ENCODE assay signal across 13 cellular contexts in genomic region chr6:14001329-14002012, GRCh38.
A peak's percentile ranks its signal among the peaks of the same experiment; 100 is the strongest.
DNase-seq lines count a peak whose midpoint lies in the region; ATAC-seq, FAIRE-seq and TF ChIP-seq lines count a peak whose summit lies in the region.
"Had no signal": no experiment of that assay in that cellular context is flagged by ENCODE, and none has a peak within 500 bp of the region (broad histone marks: within the 10 kb centered on the region; RNA-seq: fewer than 3 reads in every experiment).

No MANE protein-coding gene starts in this region.

- H3K27me3 ChIP-seq in foreskin keratinocyte (no peaks in the 10 kb centered on the region), vagina (no peaks in the 10 kb centered on the region)
- H3K27me3 ChIP-seq: ascending aorta; BLaER1 treated with 17β-estradiol and CSF1 and Interleukin-3, amounts not matched to agents 10 nM and 100 nM; upper lobe of left lung had no signal

- H3K27ac ChIP-seq in foreskin keratinocyte (peak overlapping the region; percentile 9), vagina (no peak overlapping the region)
- H3K27ac ChIP-seq: ascending aorta; BLaER1 treated with 17β-estradiol and CSF1 and Interleukin-3, amounts not matched to agents 10 nM and 100 nM; upper lobe of left lung had no signal

- peaks cover 2% of the 10 kb centered on the region for H3K9me3 Mint-ChIP-seq in stimulated activated memory B cell treated with anti-CD40 and anti-IgM and Interleukin-4, amounts not matched to agents 10 μg/mL and 1 μg/mL and 100 μg/mL, for 72 hours

- H3K27me3 Mint-ChIP-seq in stimulated activated memory B cell treated with anti-CD40 and anti-IgM and Interleukin-4, amounts not matched to agents 10 μg/mL and 1 μg/mL and 100 μg/mL, for 72 hours, result peaks cover 3% of the 10 kb centered on the region

- H3K4me1 ChIP-seq in foreskin keratinocyte (peaks cover 9% of the 10 kb centered on the region), vagina (no peaks in the 10 kb centered on the region)
- H3K4me1 ChIP-seq: ascending aorta, upper lobe of left lung had no signal

- no peak for TF ChIP-seq CTCF in foreskin keratinocyte (conservative IDR thresholded peaks at IDR 0.05)
- no peak for TF ChIP-seq CTCF in vagina (IDR thresholded peaks at IDR 0.05)

- FAIRE-seq in H54 (lab: Jason Lieb, UNC), result peak; percentile 99

- no peak overlapping the region for H3K27ac Mint-ChIP-seq in stimulated activated memory B cell treated with anti-CD40 and anti-IgM and Interleukin-4, amounts not matched to agents 10 μg/mL and 1 μg/mL and 100 μg/mL, for 72 hours

- TF ChIP-seq POLR2A in H54 (IDR thresholded peaks at IDR 0.05; ENCODE audit: low read depth, low read length) (no peak), vagina (IDR thresholded peaks at IDR 0.05) (no peak)

- no peaks in the 10 kb centered on the region for H3K36me3 ChIP-seq in vagina
- H3K36me3 ChIP-seq: ascending aorta; BLaER1 treated with 17β-estradiol and CSF1 and Interleukin-3, amounts not matched to agents 10 nM and 100 nM; upper lobe of left lung had no signal

- H3K36me3 Mint-ChIP-seq in stimulated activated memory B cell treated with anti-CD40 and anti-IgM and Interleukin-4, amounts not matched to agents 10 μg/mL and 1 μg/mL and 100 μg/mL, for 72 hours, result no peaks in the 10 kb centered on the region

- H3K4me3 Mint-ChIP-seq in stimulated activated memory B cell treated with anti-CD40 and anti-IgM and Interleukin-4, amounts not matched to agents 10 μg/mL and 1 μg/mL and 100 μg/mL, for 72 hours, result no peak overlapping the region

- no peaks in the 10 kb centered on the region for H3K4me1 Mint-ChIP-seq in stimulated activated memory B cell treated with anti-CD40 and anti-IgM and Interleukin-4, amounts not matched to agents 10 μg/mL and 1 μg/mL and 100 μg/mL, for 72 hours

- peak; percentile 74 for DNase-seq in 8988T
- peak; percentile 94 for DNase-seq in H54 (ENCODE audit: insufficient read length, low spot score)
- peak; percentile 95 for DNase-seq in T1000 (lab: John Stamatoyannopoulos, UW)
- DNase-seq in foreskin keratinocyte, result peak; percentile 97 to 99
- no peak for DNase-seq in vagina (ENCODE audit: extremely low spot score in 2 of 2)
- DNase-seq: NCI-H1105 treated with DMSO at 0.1 percent for 48 hours, Right ventricle myocardium superior had no signal

- intact Hi-C loops in vagina (cut with DNase I), result no loop called here

- peak; percentile 96 for ATAC-seq in foreskin keratinocyte
- ATAC-seq in stimulated activated memory B cell treated with anti-CD40 and anti-IgM and Interleukin-4, amounts not matched to agents 10 μg/mL and 1 μg/mL and 100 μg/mL, for 72 hours, result no peak
- no peak for ATAC-seq in HG03280 (IDR thresholded peaks at IDR 0.05; ENCODE audit: unreplicated experiment)
- no peak for ATAC-seq in HG03571 (IDR thresholded peaks at IDR 0.05; ENCODE audit: unreplicated experiment)

- no peak overlapping the region for H3K4me3 ChIP-seq in vagina
- H3K4me3 ChIP-seq: ascending aorta; BLaER1 treated with 17β-estradiol and CSF1 and Interleukin-3, amounts not matched to agents 10 nM and 100 nM; upper lobe of left lung had no signal

- no peaks in the 10 kb centered on the region for H3K9me3 ChIP-seq in vagina
- H3K9me3 ChIP-seq: ascending aorta, upper lobe of left lung had no signal

Comparison
In these comparisons a context has a peak if more than half of its experiments do, and no peak if none do; other contexts are left out.
1. DNase-seq: peak in 8988T (single experiment), H54 (single experiment), T1000 (single experiment) and foreskin keratinocyte (2 of 2); none in vagina (0 of 2).